1 cellular context compared by ENCODE assay signal in the genomic region with DNA sequence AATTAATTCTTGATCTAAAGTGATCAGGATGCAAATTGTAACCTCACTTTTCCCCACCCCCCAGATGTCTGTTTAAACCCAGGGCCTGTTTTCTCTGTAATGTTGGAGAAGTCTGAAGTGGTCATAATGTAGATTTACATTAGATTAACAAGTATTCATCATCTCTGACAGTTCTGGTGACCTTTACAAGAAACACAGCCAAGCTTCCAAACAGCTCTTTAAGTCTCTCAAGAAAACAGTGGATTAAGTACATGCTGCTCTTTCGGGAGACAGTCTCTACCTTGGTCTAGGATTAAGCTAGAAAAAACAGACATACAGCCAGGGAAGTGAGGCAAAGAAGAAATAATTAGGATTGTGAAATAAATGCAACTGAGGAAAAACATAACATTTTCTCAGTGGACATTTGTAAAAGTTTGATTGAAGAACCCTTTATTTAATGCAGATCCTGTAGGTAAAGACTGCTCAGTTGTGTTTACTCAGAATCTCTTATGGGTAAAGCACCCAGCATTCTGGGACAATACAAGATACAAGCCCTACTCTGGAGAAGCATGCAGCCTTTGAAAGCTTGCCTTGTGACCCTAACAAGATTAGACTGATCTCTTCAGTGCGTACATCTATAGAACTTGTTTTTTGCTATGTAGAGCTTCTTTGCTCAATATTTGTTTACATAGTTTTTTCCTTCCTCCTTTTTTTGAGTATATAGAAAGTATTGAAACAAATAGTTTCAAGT.
TF ChIP-seq lines count a peak whose summit lies in the region.

No MANE protein-coding gene starts in this region.

TF ChIP-seq in K562, 482 proteins besides CTCF, POLR2A, EP300 and RAD21 (continued from another document):
- TF ChIP-seq, protein P1, sequence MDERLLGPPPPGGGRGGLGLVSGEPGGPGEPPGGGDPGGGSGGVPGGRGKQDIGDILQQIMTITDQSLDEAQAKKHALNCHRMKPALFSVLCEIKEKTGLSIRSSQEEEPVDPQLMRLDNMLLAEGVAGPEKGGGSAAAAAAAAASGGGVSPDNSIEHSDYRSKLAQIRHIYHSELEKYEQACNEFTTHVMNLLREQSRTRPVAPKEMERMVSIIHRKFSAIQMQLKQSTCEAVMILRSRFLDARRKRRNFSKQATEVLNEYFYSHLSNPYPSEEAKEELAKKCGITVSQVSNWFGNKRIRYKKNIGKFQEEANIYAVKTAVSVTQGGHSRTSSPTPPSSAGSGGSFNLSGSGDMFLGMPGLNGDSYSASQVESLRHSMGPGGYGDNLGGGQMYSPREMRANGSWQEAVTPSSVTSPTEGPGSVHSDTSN (CRISPR knock-in tag; IDR thresholded peaks at IDR 0.05; ENCODE audit: low read depth): no peak
- TF ChIP-seq, protein P1 (tag; conservative IDR thresholded peaks at IDR 0.05; ENCODE audit: low read depth): peak; percentile 76
- TF ChIP-seq MEIS2 (IDR thresholded peaks at IDR 0.05; ENCODE audit: partially characterized antibody): peak; percentile 59
